Comparison of ENCODE assay signal across 12 cellular contexts in the genomic region with DNA sequence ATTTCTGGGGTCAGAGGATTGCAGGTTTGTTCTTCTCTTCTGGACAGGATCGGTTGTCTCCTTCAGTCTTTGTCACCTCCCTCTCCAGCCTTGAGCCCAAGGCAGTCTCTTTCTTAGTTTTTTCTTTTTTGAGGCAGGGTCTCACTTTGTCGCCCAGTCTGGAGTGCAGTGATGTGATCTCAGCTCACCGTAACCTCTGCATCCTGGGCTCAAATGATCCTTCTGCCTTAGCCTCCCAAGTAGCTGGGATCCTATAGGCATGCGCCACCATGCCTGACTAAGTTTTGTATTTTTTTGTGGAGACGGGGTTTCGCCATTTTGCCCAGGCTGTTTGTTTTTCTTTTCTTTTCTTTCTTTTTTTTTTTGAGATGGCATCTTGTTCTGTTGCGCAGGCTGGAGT. TPM values are rescaled to one million over a fixed set of nuclear protein-coding genes. Genes with fewer than 3 reads are reported as not detected.
DNase-seq lines count a peak whose midpoint lies in the region; ATAC-seq and TF ChIP-seq lines count a peak whose summit lies in the region.
"Had no signal": no experiment of that assay in that cellular context is flagged by ENCODE, and none has a peak within 500 bp of the region (broad histone marks: within the 10 kb centered on the region; RNA-seq: fewer than 3 reads in every experiment).

No MANE protein-coding gene starts in this region.

- peak overlapping the region; percentile 37 to 95 for H3K27ac ChIP-seq in tibial artery
- H3K27ac ChIP-seq in lower lobe of right lung = no peak overlapping the region
- H3K27ac ChIP-seq: cardiac muscle cell, WERI-Rb-1 had no signal

- no peak overlapping the region for H3K4me3 ChIP-seq in tibial artery
- no peak overlapping the region for H3K4me3 ChIP-seq in lower lobe of right lung
- H3K4me3 ChIP-seq: cardiac muscle cell had no signal

- H3K9me3 Mint-ChIP-seq in activated naive CD4-positive, alpha-beta T cell treated with anti-CD3 and anti-CD28 coated beads, Interleukin-2, amount 10 ng/mL, durations not matched to agents 7 days and 5 days = no peaks in the 10 kb centered on the region
- no peaks in the 10 kb centered on the region for H3K9me3 Mint-ChIP-seq in activated naive CD4-positive, alpha-beta T cell treated with anti-CD3 and anti-CD28 coated beads, Interleukin-2, amount 50 U/mL, for 72 hours
- no peaks in the 10 kb centered on the region for H3K9me3 Mint-ChIP-seq in mesothelial cell of epicardium

- no peak for DNase-seq in activated naive CD4-positive, alpha-beta T cell treated with anti-CD3 and anti-CD28 coated beads, Interleukin-2, amount 10 ng/mL, durations not matched to agents 7 days and 5 days
- DNase-seq in activated naive CD4-positive, alpha-beta T cell treated with Interleukin-2 at 50 U/mL for 16 hours = no peak
- no peak for DNase-seq in activated naive CD4-positive, alpha-beta T cell treated with anti-CD3 and anti-CD28 coated beads, Interleukin-2, amount 50 U/mL, for 72 hours (ENCODE audit: low spot score in 2 of 2)
- no peak for DNase-seq in mesothelial cell of epicardium (ENCODE audit: low spot score in 2 of 2, unreplicated experiment in 2 of 2)
- no peak for DNase-seq in tibial artery
- DNase-seq in lower lobe of right lung = no peak
- DNase-seq: GOT3; stimulated activated CD4-positive, alpha-beta T cell treated with anti-CD3 and anti-CD28 coated beads, Interleukin-15, amount 100 ng/mL, for 24 hours; WERI-Rb-1 had no signal

- CTCF ChIA-PET in activated naive CD4-positive, alpha-beta T cell treated with anti-CD3 and anti-CD28 coated beads, Interleukin-2, amount 10 ng/mL, durations not matched to agents 7 days and 5 days (lab: Charles Lee) = no interaction called here

- H3K36me3 ChIP-seq in tibial artery (no peaks in the 10 kb centered on the region), lower lobe of right lung (no peaks in the 10 kb centered on the region)
- H3K36me3 ChIP-seq: cardiac muscle cell had no signal

- no peaks in the 10 kb centered on the region for H3K27me3 Mint-ChIP-seq in activated naive CD4-positive, alpha-beta T cell treated with anti-CD3 and anti-CD28 coated beads, Interleukin-2, amount 10 ng/mL, durations not matched to agents 7 days and 5 days
- H3K27me3 Mint-ChIP-seq in mesothelial cell of epicardium (ENCODE audit: low read depth) = no peaks in the 10 kb centered on the region

- peak overlapping the region; percentile 58 for H3K27ac Mint-ChIP-seq in activated naive CD4-positive, alpha-beta T cell treated with anti-CD3 and anti-CD28 coated beads, Interleukin-2, amount 10 ng/mL, durations not matched to agents 7 days and 5 days
- peak overlapping the region; percentile 69 to 79 for H3K27ac Mint-ChIP-seq in activated naive CD4-positive, alpha-beta T cell treated with anti-CD3 and anti-CD28 coated beads, Interleukin-2, amount 50 U/mL, for 72 hours
- H3K27ac Mint-ChIP-seq in mesothelial cell of epicardium = peak overlapping the region; percentile 98

- TF ChIP-seq CTCF in mesothelial cell of epicardium (IDR thresholded peaks at IDR 0.05; ENCODE audit: unreplicated experiment) = no peak
- TF ChIP-seq CTCF in tibial artery (IDR thresholded peaks at IDR 0.05) = no peak
- TF ChIP-seq CTCF in lower lobe of right lung (IDR thresholded peaks at IDR 0.05) = no peak

- H3K36me3 Mint-ChIP-seq in activated naive CD4-positive, alpha-beta T cell treated with anti-CD3 and anti-CD28 coated beads, Interleukin-2, amount 10 ng/mL, durations not matched to agents 7 days and 5 days = peaks cover 48% of the 10 kb centered on the region
- peaks cover 7 to 17% of the 10 kb centered on the region in 2 donors for H3K36me3 Mint-ChIP-seq in activated naive CD4-positive, alpha-beta T cell treated with anti-CD3 and anti-CD28 coated beads, Interleukin-2, amount 50 U/mL, for 72 hours
- H3K36me3 Mint-ChIP-seq in mesothelial cell of epicardium = no peaks in the 10 kb centered on the region

- H3K9me3 ChIP-seq in tibial artery = no peaks in the 10 kb centered on the region
- no peaks in the 10 kb centered on the region for H3K9me3 ChIP-seq in lower lobe of right lung

- H3K4me1 Mint-ChIP-seq in activated naive CD4-positive, alpha-beta T cell treated with anti-CD3 and anti-CD28 coated beads, Interleukin-2, amount 10 ng/mL, durations not matched to agents 7 days and 5 days = peaks cover 92% of the 10 kb centered on the region
- H3K4me1 Mint-ChIP-seq in mesothelial cell of epicardium = peaks cover 70% of the 10 kb centered on the region

- ATAC-seq in activated naive CD4-positive, alpha-beta T cell treated with anti-CD3 and anti-CD28 coated beads, Interleukin-2, amount 50 U/mL, for 72 hours = no peak
- ATAC-seq in lower lobe of right lung (no peak), GM21786 (IDR thresholded peaks at IDR 0.05; ENCODE audit: unreplicated experiment) (no peak), GM21367 (IDR thresholded peaks at IDR 0.05; ENCODE audit: unreplicated experiment) (no peak)

- H3K4me1 ChIP-seq in tibial artery (peaks cover 5 to 98% (median 90%) of the 10 kb centered on the region in 4 donors), lower lobe of right lung (peaks cover 98% of the 10 kb centered on the region)

- intact Hi-C loops in tibial artery (cut with DNase I; ENCODE audit: low total_unique reads) = no loop called here
- intact Hi-C loops in lower lobe of right lung (cut with DNase I) = no loop called here

- H3K4me3 Mint-ChIP-seq in activated naive CD4-positive, alpha-beta T cell treated with anti-CD3 and anti-CD28 coated beads, Interleukin-2, amount 10 ng/mL, durations not matched to agents 7 days and 5 days = peak overlapping the region; percentile 14
- no peak overlapping the region for H3K4me3 Mint-ChIP-seq in mesothelial cell of epicardium

- H3K27me3 ChIP-seq in tibial artery (no peaks in the 10 kb centered on the region), lower lobe of right lung (ENCODE audit: low read depth) (no peaks in the 10 kb centered on the region)
- H3K27me3 ChIP-seq: cardiac muscle cell had no signal

RNA-seq across cellular contexts. Expression of a gene that starts 6.1 kb away (rescaled TPM):
- 100 to 1,000 TPM; 138 to 160 TPM for total RNA-seq in activated naive CD4-positive, alpha-beta T cell treated with anti-CD3 and anti-CD28 coated beads, Interleukin-2, amount 50 U/mL, for 72 hours
- total RNA-seq in mesothelial cell of epicardium = 495 to 505 TPM (median 497 TPM) in 3 replicates
- 170 TPM for total RNA-seq in lower lobe of right lung
